In the genomic region with DNA sequence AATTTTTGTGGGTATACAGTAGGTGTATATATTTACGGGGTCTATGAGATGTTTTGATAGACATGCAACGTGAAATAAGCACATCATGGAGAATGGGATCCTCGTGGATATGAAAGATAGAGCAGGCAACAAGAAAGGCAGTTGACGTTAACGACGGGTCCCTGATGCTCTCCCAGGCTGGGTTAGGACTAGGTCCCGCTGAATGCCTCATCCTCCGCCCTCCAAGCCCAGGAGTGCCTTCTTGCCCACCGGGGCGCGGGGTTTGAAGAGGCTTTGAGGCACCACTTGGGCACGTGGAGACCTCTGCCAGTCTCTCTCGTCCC, we compare ENCODE assay signal across 1 cellular context.
TF ChIP-seq lines count a peak whose summit lies in the region.

No MANE protein-coding gene starts in this region.

TF ChIP-seq in HepG2, 621 proteins besides CTCF, POLR2A, EP300 and RAD21:
- peak; percentile 25; the same call in 1 of the 2 replicates for TF ChIP-seq TRIM24 (CRISPR knock-in tag; IDR thresholded peaks at IDR 0.05)
- peak; percentile 26; the same call in 1 of the 2 replicates for TF ChIP-seq ZNF138 (CRISPR knock-in tag; IDR thresholded peaks at IDR 0.05; ENCODE audit: low read depth)
- TF ChIP-seq ZNF746 (CRISPR knock-in tag; IDR thresholded peaks at IDR 0.05): 0 out of 2 replicates have a peak, but pooled peaks have one; percentile 14
- TF ChIP-seq ZNF687 (CRISPR knock-in tag; IDR thresholded peaks at IDR 0.05): no peak
- no peak for TF ChIP-seq ZNF460 (CRISPR knock-in tag; IDR thresholded peaks at IDR 0.05; ENCODE audit: borderline replicate concordance)
- peak; percentile 80 for TF ChIP-seq EED (CRISPR knock-in tag; IDR thresholded peaks at IDR 0.05)
- TF ChIP-seq MLXIP (CRISPR knock-in tag; IDR thresholded peaks at IDR 0.05; ENCODE audit: borderline replicate concordance): no peak
- no peak for TF ChIP-seq RORA (CRISPR knock-in tag; IDR thresholded peaks at IDR 0.05)
- no peak for TF ChIP-seq DNMT1 (CRISPR knock-in tag; IDR thresholded peaks at IDR 0.05)
- TF ChIP-seq CCDC6 (CRISPR knock-in tag; IDR thresholded peaks at IDR 0.05): peak; percentile 23; the same call in 1 of the 2 replicates
- TF ChIP-seq ZNF446 (CRISPR knock-in tag; IDR thresholded peaks at IDR 0.05): 0 out of 2 replicates have a peak, but pooled peaks have one; percentile 2
- peak; percentile 52; the same call in 1 of the 2 replicates for TF ChIP-seq ELF4 (CRISPR knock-in tag; IDR thresholded peaks at IDR 0.05; ENCODE audit: borderline replicate concordance)
- TF ChIP-seq, protein P1, sequence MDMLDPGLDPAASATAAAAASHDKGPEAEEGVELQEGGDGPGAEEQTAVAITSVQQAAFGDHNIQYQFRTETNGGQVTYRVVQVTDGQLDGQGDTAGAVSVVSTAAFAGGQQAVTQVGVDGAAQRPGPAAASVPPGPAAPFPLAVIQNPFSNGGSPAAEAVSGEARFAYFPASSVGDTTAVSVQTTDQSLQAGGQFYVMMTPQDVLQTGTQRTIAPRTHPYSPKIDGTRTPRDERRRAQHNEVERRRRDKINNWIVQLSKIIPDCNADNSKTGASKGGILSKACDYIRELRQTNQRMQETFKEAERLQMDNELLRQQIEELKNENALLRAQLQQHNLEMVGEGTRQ (IDR thresholded peaks at IDR 0.05; ENCODE audit: low read depth, low read length): no peak
- TF ChIP-seq, protein P1 (CRISPR knock-in tag; IDR thresholded peaks at IDR 0.05; ENCODE audit: borderline replicate concordance): 0 out of 2 replicates have a peak, but pooled peaks have one; percentile 20
- TF ChIP-seq PAF1 (CRISPR knock-in tag; IDR thresholded peaks at IDR 0.05): no peak
